In genomic region chr6:160462551-160463109, GRCh38 we compare ENCODE assay signal across 9 cellular contexts.
DNase-seq lines count a peak whose midpoint lies in the region; ATAC-seq, FAIRE-seq and TF ChIP-seq lines count a peak whose summit lies in the region.
"Had no signal": no experiment of that assay in that cellular context is flagged by ENCODE, and none has a peak within 500 bp of the region (broad histone marks: within the 10 kb centered on the region; RNA-seq: fewer than 3 reads in every experiment).

No MANE protein-coding gene starts in this region.

- no TSS peak for BruUV-seq in HCT116 (replicated peaks; lab: Mats Ljungman, UMichigan)

- H2AFZ ChIP-seq in HCT116 (ENCODE audit: low read depth, low read length, poor library complexity, severe bottlenecking), result no peak overlapping the region

- POLR2A ChIA-PET in HCT116 (lab: Charles Lee), result no interaction called here

- peak overlapping the region; percentile 34 for H3K4me3 Mint-ChIP-seq in activated T-helper 1 cell treated with anti-CD3 and anti-CD28 coated beads, Interleukin-12 subunit alpha, Interleukin-12 subunit beta, Interleukin-2, Interleukin-4 antibody, amounts not matched to agents 30 ng/mL and 10 ng/mL and 1 ng/mL, durations not matched to agents 14 hours and 24 hours and 36 hours

- RAD21 ChIA-PET in HCT116 (lab: Charles Lee; ENCODE audit: low non-redundant PET in 1 of 2, low total read pairs in 2 of 2, uncharacterized antibody in 2 of 2, unreplicated experiment in 2 of 2), result interaction anchor here in 1 of 2 experiments (0.6 kb wide), 1 partner anchor 21 kb away, joined by 3 read pairs; no protein-coding TSS in a partner anchor

- DNase-seq in GM12892 (ENCODE audit: insufficient read length) (peak; percentile 5), HCT116 (ENCODE audit: low read depth, low spot score) (no peak), NB4 (ENCODE audit: low read depth) (peak; percentile 90), myocyte (ENCODE audit: low read depth) (peak; percentile 82), NCI-H446 (lab: John Stamatoyannopoulos, UW) (no peak), NCI-H526 treated with DMSO at 0.1 percent for 48 hours (lab: John Stamatoyannopoulos, UW) (no peak), sciatic nerve (ENCODE audit: low spot score) (no peak)
- DNase-seq in activated T-helper 1 cell treated with anti-CD3 and anti-CD28 coated beads, Interleukin-12 subunit alpha, Interleukin-12 subunit beta, Interleukin-2, Interleukin-4 antibody, amounts not matched to agents 30 ng/mL and 10 ng/mL and 1 ng/mL, durations not matched to agents 14 hours and 24 hours and 36 hours (ENCODE audit: low spot score), result peak; percentile 76

- H3K27ac ChIP-seq in HCT116 (ENCODE audit: low read depth, low read length), result no peak overlapping the region
- H3K27ac ChIP-seq: VCaP had no signal

- no peaks in the 10 kb centered on the region for H3K9me3 ChIP-seq in HCT116 (ENCODE audit: control insufficient read depth in 1 of 2, insufficient read depth in 1 of 2, low read depth in 1 of 2, low read length in 2 of 2)

- ATAC-seq in HCT116, result no peak
- no peak for ATAC-seq in sciatic nerve

- H3K36me3 Mint-ChIP-seq in activated T-helper 1 cell treated with anti-CD3 and anti-CD28 coated beads, Interleukin-12 subunit alpha, Interleukin-12 subunit beta, Interleukin-2, Interleukin-4 antibody, amounts not matched to agents 30 ng/mL and 10 ng/mL and 1 ng/mL, durations not matched to agents 14 hours and 24 hours and 36 hours (ENCODE audit: low read depth), result peaks cover 19% of the 10 kb centered on the region

- intact Hi-C loops in HCT116 (cut with micrococcal nuclease), result no loop called here
- intact Hi-C loops in activated T-helper 1 cell treated with anti-CD3 and anti-CD28 coated beads, Interleukin-12 subunit alpha, Interleukin-12 subunit beta, Interleukin-2, Interleukin-4 antibody, amounts not matched to agents 30 ng/mL and 10 ng/mL and 1 ng/mL, durations not matched to agents 14 hours and 24 hours and 36 hours (cut with micrococcal nuclease), result loop anchor here (1.0 to 5.0 kb wide), 7 partner anchors 58 to 770 kb away; partner anchors contain the start of genes MRPL18 and SOD2
- intact Hi-C loops in sciatic nerve (cut with DNase I), result loop anchor here (5.0 kb wide), 1 partner anchor 855 kb away; no protein-coding TSS in a partner anchor

- no peak overlapping the region for H3K4me2 ChIP-seq in HCT116 (ENCODE audit: low read length)

- no peak for TF ChIP-seq RAD21 in HCT116 (IDR thresholded peaks at IDR 0.05; ENCODE audit: low read depth)

- H3K4me3 ChIP-seq in HCT116 (replicated peaks in 1 of 2; ENCODE audit: low read depth in 1 of 2, low read length in 2 of 2) (no peak overlapping the region), NB4 (ENCODE audit: low read depth, low read length) (no peak overlapping the region)

- CTCF ChIA-PET in HCT116 (lab: Charles Lee), result no interaction called here

- H3K4me1 ChIP-seq in HCT116 (ENCODE audit: control insufficient read depth in 1 of 2, insufficient read depth in 2 of 2, low read length in 2 of 2), result peaks cover 0 to 3% of the 10 kb centered on the region in 2 experiments; a peak in 1 of 4 replicates

- no peak for TF ChIP-seq POLR2A in GM12892 (IDR thresholded peaks at IDR 0.05; ENCODE audit: low read depth, low read length)
- no peak for TF ChIP-seq POLR2A in HCT116 (IDR thresholded peaks at IDR 0.05; ENCODE audit: borderline replicate concordance, extremely low read depth, insufficient read depth, insufficient read length)
- TF ChIP-seq POLR2A in NB4 (IDR thresholded peaks at IDR 0.05; ENCODE audit: extremely low read depth, insufficient read length), result no peak

- H3K36me3 ChIP-seq in HCT116 (ENCODE audit: control insufficient read depth in 1 of 2, insufficient read depth in 2 of 2, low read length in 2 of 2), result no peaks in the 10 kb centered on the region

- H3K27ac Mint-ChIP-seq in activated T-helper 1 cell treated with anti-CD3 and anti-CD28 coated beads, Interleukin-12 subunit alpha, Interleukin-12 subunit beta, Interleukin-2, Interleukin-4 antibody, amounts not matched to agents 30 ng/mL and 10 ng/mL and 1 ng/mL, durations not matched to agents 14 hours and 24 hours and 36 hours, result peak overlapping the region; percentile 71

- no peaks in the 10 kb centered on the region for H4K20me1 ChIP-seq in HCT116 (ENCODE audit: insufficient read depth)

- H3K4me1 Mint-ChIP-seq in activated T-helper 1 cell treated with anti-CD3 and anti-CD28 coated beads, Interleukin-12 subunit alpha, Interleukin-12 subunit beta, Interleukin-2, Interleukin-4 antibody, amounts not matched to agents 30 ng/mL and 10 ng/mL and 1 ng/mL, durations not matched to agents 14 hours and 24 hours and 36 hours (ENCODE audit: low read depth), result peaks cover 79% of the 10 kb centered on the region

- H3K9me3 Mint-ChIP-seq in activated T-helper 1 cell treated with anti-CD3 and anti-CD28 coated beads, Interleukin-12 subunit alpha, Interleukin-12 subunit beta, Interleukin-2, Interleukin-4 antibody, amounts not matched to agents 30 ng/mL and 10 ng/mL and 1 ng/mL, durations not matched to agents 14 hours and 24 hours and 36 hours, result peaks cover 13% of the 10 kb centered on the region

- FAIRE-seq in GM12892 (lab: Jason Lieb, UNC), result peak; percentile 83

- TF ChIP-seq CTCF in HCT116 (IDR thresholded peaks at IDR 0.05 in 2 of 3, conservative IDR thresholded peaks at IDR 0.05 in 1 of 3; ENCODE audit: borderline replicate concordance in 1 of 3, insufficient read depth in 1 of 3, low read depth in 2 of 3, low read length in 2 of 3) (no peak), NB4 (IDR thresholded peaks at IDR 0.05; ENCODE audit: low read depth, low read length) (no peak)

- peaks cover 14% of the 10 kb centered on the region for H3K27me3 Mint-ChIP-seq in activated T-helper 1 cell treated with anti-CD3 and anti-CD28 coated beads, Interleukin-12 subunit alpha, Interleukin-12 subunit beta, Interleukin-2, Interleukin-4 antibody, amounts not matched to agents 30 ng/mL and 10 ng/mL and 1 ng/mL, durations not matched to agents 14 hours and 24 hours and 36 hours (ENCODE audit: insufficient read depth)

- H3K27me3 ChIP-seq in HCT116 (ENCODE audit: insufficient read depth, low read length), result no peaks in the 10 kb centered on the region

- no peaks in the 10 kb centered on the region for H3K79me2 ChIP-seq in HCT116 (ENCODE audit: insufficient read depth, low read length)

- H3K9ac ChIP-seq in HCT116 (ENCODE audit: low read length), result no peak overlapping the region

- H3K9me2 ChIP-seq in HCT116 (ENCODE audit: insufficient read depth), result no peaks in the 10 kb centered on the region

TF ChIP-seq in HCT116, 20 proteins besides CTCF, POLR2A, EP300 and RAD21:
- TF ChIP-seq FOSL1 (IDR thresholded peaks at IDR 0.05; ENCODE audit: low read depth) (peak; percentile 12; the same call in 1 of the 2 replicates), ELF1 (IDR thresholded peaks at IDR 0.05; ENCODE audit: borderline replicate concordance, low read depth) (no peak)

Comparison
In these comparisons a context has a peak if more than half of its experiments do, and no peak if none do; other contexts are left out.
1. DNase-seq: peak in GM12892 (single experiment), NB4 (single experiment), activated T-helper 1 cell treated with anti-CD3 and anti-CD28 coated beads, Interleukin-12 subunit alpha, Interleukin-12 subunit beta, Interleukin-2, Interleukin-4 antibody, amounts not matched to agents 30 ng/mL and 10 ng/mL and 1 ng/mL, durations not matched to agents 14 hours and 24 hours and 36 hours (single experiment) and myocyte (single experiment); none in HCT116 (single experiment), NCI-H446 (0 of 2), NCI-H526 treated with DMSO at 0.1 percent for 48 hours (single experiment) and sciatic nerve (single experiment).